Comparison of ENCODE assay signal across 22 cellular contexts in the genomic region with DNA sequence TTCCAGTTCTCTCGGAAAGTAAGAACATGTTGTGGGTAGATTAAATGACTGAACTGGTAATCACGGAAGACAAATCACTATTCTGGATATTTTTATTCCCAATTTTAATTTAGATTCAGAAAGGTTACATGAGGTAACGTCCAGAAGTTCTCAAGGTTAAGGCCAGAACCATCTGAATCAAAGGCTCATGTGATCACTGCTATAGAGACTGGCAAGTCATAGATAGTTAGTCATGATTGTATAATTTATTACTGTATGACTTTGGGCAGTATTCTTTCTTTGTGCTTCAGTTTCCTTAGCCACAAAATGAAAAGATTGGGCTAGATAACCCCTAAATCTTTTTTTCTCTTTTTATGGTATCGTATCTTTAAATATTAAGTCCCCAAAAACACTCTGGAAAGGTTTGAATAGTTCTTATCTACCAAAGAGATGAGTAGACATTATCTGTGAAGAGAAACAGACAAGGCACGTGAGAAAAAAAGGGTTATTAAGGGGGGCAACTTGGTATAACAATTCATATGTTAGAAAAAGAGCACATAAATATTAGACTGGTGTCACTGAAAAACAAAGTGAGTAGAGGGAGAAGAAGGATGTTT.
DNase-seq lines count a peak whose midpoint lies in the region; ATAC-seq, FAIRE-seq and TF ChIP-seq lines count a peak whose summit lies in the region.
"Had no signal": no experiment of that assay in that cellular context is flagged by ENCODE, and none has a peak within 500 bp of the region (broad histone marks: within the 10 kb centered on the region; RNA-seq: fewer than 3 reads in every experiment).

No MANE protein-coding gene starts in this region.

- in situ Hi-C loops in GM23248 (cut with MboI), result no loop called here

- H3K4me1 Mint-ChIP-seq in activated naive CD8-positive, alpha-beta T cell (ENCODE audit: low read depth), result peaks cover 38% of the 10 kb centered on the region

- no peak for FAIRE-seq in A549 (lab: Jason Lieb, UNC)
- FAIRE-seq in islet of Langerhans (lab: Jason Lieb, UNC), result peak; percentile 9
- FAIRE-seq: bronchial epithelial cell, GM12891, HepG2, kidney had no signal

- H4K20me1 ChIP-seq in GM23248 (ENCODE audit: insufficient read depth), result no peaks in the 10 kb centered on the region

- H3K27me3 Mint-ChIP-seq in activated naive CD8-positive, alpha-beta T cell, result no peaks in the 10 kb centered on the region

- H3K9me3 Mint-ChIP-seq in activated naive CD8-positive, alpha-beta T cell (ENCODE audit: low read depth), result peaks cover 7% of the 10 kb centered on the region

- no peak overlapping the region for H3K4me2 ChIP-seq in A549
- H3K4me2 ChIP-seq in GM23248 (ENCODE audit: unreplicated experiment), result no peak overlapping the region

- 0 out of 2 replicates have a peak overlapping the region, but pooled peaks have one; percentile 13 for H3K9ac ChIP-seq in GM23248

- H3K9me2 ChIP-seq in GM23248 (ENCODE audit: insufficient read depth), result no peaks in the 10 kb centered on the region

- TF ChIP-seq POLR2A in A549 (IDR thresholded peaks at IDR 0.05; ENCODE audit: low read length) (no peak), stomach (IDR thresholded peaks at IDR 0.05) (no peak)

- peak overlapping the region; percentile 35 for H3K27ac Mint-ChIP-seq in activated naive CD8-positive, alpha-beta T cell

- 76% methylated on average over 5 of the region's 5 CpGs for WGBS in A549 (ENCODE audit: missing lambda C conversion rate)
- 94 to 95% methylated on average over 5 of the region's 5 CpGs for WGBS in GM23248 (ENCODE audit: low coverage in 1 of 2, low lambda C conversion rate in 2 of 2, missing lambda C conversion rate in 2 of 2), 2 experiments
- 86 to 93% (median 88%) methylated on average over 5 of the region's 5 CpGs for WGBS in stomach, 5 donors

- no peak for TF ChIP-seq EP300 in A549 (IDR thresholded peaks at IDR 0.05)
- TF ChIP-seq EP300 in stomach (IDR thresholded peaks at IDR 0.05), result no peak

- intact Hi-C loops in stomach (cut with DNase I; ENCODE audit: low total_unique reads), result no loop called here

- CTCF ChIA-PET in A549 (lab: Yijun Ruan, JAX), result interaction anchor here (0.6 kb wide), 1 partner anchor 78 kb away, joined by 3 read pairs; no protein-coding TSS in a partner anchor

- no peak for ATAC-seq in A549
- ATAC-seq in activated CD4-positive, CD25-positive, alpha-beta regulatory T cell treated with anti-CD3 and anti-CD28 coated beads, Interleukin-2, amount 50 U/mL, for 24 hours, result no peak
- ATAC-seq: HepG2, Right ventricle myocardium inferior had no signal

- H3K4me1 ChIP-seq in A549, result peaks cover 22% of the 10 kb centered on the region; the same call in 2 of the 3 replicates
- peaks cover 19% of the 10 kb centered on the region for H3K4me1 ChIP-seq in GM23248 (ENCODE audit: insufficient read depth)
- no peaks in the 10 kb centered on the region for H3K4me1 ChIP-seq in stomach
- H3K4me1 ChIP-seq: uterus had no signal

- no peak for DNase-seq in A549 (ENCODE audit: low read depth in 1 of 2, low spot score in 1 of 2)
- DNase-seq in GM23248, result peak; percentile 9
- no peak for DNase-seq in COR-L47 (lab: John Stamatoyannopoulos, UW)
- DNase-seq in NCI-H82 treated with DMSO at 0.1 percent for 48 hours (lab: John Stamatoyannopoulos, UW; ENCODE audit: unreplicated experiment), result no peak
- DNase-seq in stomach, result no peak
- DNase-seq: activated CD4-positive, CD25-positive, alpha-beta regulatory T cell; activated naive CD4-positive, alpha-beta T cell treated with Interleukin-2 at 50 U/mL for 16 hours; DMS 273 treated with DMSO at 0.1 percent for 48 hours; GF-D8; glutamatergic neuron; kidney; NCI-H187 treated with DMSO at 0.1 percent for 48 hours; stimulated activated naive CD4-positive, alpha-beta T cell treated with Interleukin-2 at 50 U/mL for 16 hours; T-helper 2 cell; uterus had no signal

- no peaks in the 10 kb centered on the region for H3K27me3 ChIP-seq in GM23248 (replicated peaks; ENCODE audit: insufficient read depth)
- no peaks in the 10 kb centered on the region for H3K27me3 ChIP-seq in stomach
- H3K27me3 ChIP-seq: uterus had no signal

- H3F3A ChIP-seq in GM23248 (ENCODE audit: insufficient read depth), result peaks cover 5% of the 10 kb centered on the region

- no peaks in the 10 kb centered on the region for H3K79me2 ChIP-seq in GM23248 (ENCODE audit: insufficient read depth)

- H3K4me3 Mint-ChIP-seq in activated naive CD8-positive, alpha-beta T cell, result no peak overlapping the region

- H3K27ac ChIP-seq in A549, result peak overlapping the region; percentile 70 to 85; a peak in 4 of 6 replicates
- H3K27ac ChIP-seq in GM23248, result peak overlapping the region; percentile 80
- H3K27ac ChIP-seq in stomach, result no peak overlapping the region
- H3K27ac ChIP-seq: uterus had no signal

- H3K36me3 Mint-ChIP-seq in activated naive CD8-positive, alpha-beta T cell, result peaks cover 30% of the 10 kb centered on the region

- H3K9me3 ChIP-seq in A549 (no peaks in the 10 kb centered on the region), GM23248 (ENCODE audit: low read depth) (no peaks in the 10 kb centered on the region), stomach (no peaks in the 10 kb centered on the region)
- H3K9me3 ChIP-seq: uterus had no signal

- TF ChIP-seq RAD21 in A549 (conservative IDR thresholded peaks at IDR 0.05 in 1 of 2, IDR thresholded peaks at IDR 0.05 in 1 of 2), result no peak

- H3K36me3 ChIP-seq in GM23248 (ENCODE audit: low read depth), result no peaks in the 10 kb centered on the region
- no peaks in the 10 kb centered on the region for H3K36me3 ChIP-seq in stomach
- H3K36me3 ChIP-seq: uterus had no signal

- POLR2A ChIA-PET in A549 (lab: Yijun Ruan, JAX), result no interaction called here

- no peak overlapping the region for H2AFZ ChIP-seq in GM23248

- no peak overlapping the region for H3K4me3 ChIP-seq in A549
- H3K4me3 ChIP-seq in GM23248, result no peak overlapping the region
- no peak overlapping the region for H3K4me3 ChIP-seq in stomach
- H3K4me3 ChIP-seq: uterus had no signal

- no peak for TF ChIP-seq CTCF in A549 (IDR thresholded peaks at IDR 0.05)
- no peak for TF ChIP-seq CTCF in stomach (IDR thresholded peaks at IDR 0.05)

TF ChIP-seq in A549, 52 proteins besides CTCF, POLR2A, EP300 and RAD21:
- TF ChIP-seq CBX2 (IDR thresholded peaks at IDR 0.05; ENCODE audit: borderline replicate concordance, low read depth), result no peak
- no peak for TF ChIP-seq ZSCAN20 (CRISPR knock-in tag; IDR thresholded peaks at IDR 0.05)
- TF ChIP-seq CHD2 (IDR thresholded peaks at IDR 0.05; ENCODE audit: low read length, partially characterized antibody), result no peak
- no peak for TF ChIP-seq KDM1A (IDR thresholded peaks at IDR 0.05; ENCODE audit: low read depth)
- no peak for TF ChIP-seq ZC3H11A (IDR thresholded peaks at IDR 0.05)
- TF ChIP-seq EHMT2 (IDR thresholded peaks at IDR 0.05; ENCODE audit: low read depth), result no peak
- TF ChIP-seq GATA3 (IDR thresholded peaks at IDR 0.05; ENCODE audit: borderline replicate concordance), result no peak
- no peak for TF ChIP-seq TFCP2L1 (CRISPR knock-in tag; IDR thresholded peaks at IDR 0.05)
- no peak for TF ChIP-seq KDM5A (IDR thresholded peaks at IDR 0.05)
- TF ChIP-seq NFE2L2 (conservative IDR thresholded peaks at IDR 0.05; ENCODE audit: low read length), result no peak
- no peak for TF ChIP-seq E2F6 (IDR thresholded peaks at IDR 0.05; ENCODE audit: borderline replicate concordance, low read depth)
- TF ChIP-seq CHD4 (IDR thresholded peaks at IDR 0.05; ENCODE audit: borderline replicate concordance), result no peak
- no peak for TF ChIP-seq SMC3 (IDR thresholded peaks at IDR 0.05)
- TF ChIP-seq HEYL (CRISPR knock-in tag; IDR thresholded peaks at IDR 0.05), result no peak

Comparison
In these comparisons a context has a peak if more than half of its experiments do, and no peak if none do; other contexts are left out.
1. H3K27ac ChIP-seq: peak in A549 (2 of 2) and GM23248 (single experiment); none in stomach (0 of 5).